In the genomic region with DNA sequence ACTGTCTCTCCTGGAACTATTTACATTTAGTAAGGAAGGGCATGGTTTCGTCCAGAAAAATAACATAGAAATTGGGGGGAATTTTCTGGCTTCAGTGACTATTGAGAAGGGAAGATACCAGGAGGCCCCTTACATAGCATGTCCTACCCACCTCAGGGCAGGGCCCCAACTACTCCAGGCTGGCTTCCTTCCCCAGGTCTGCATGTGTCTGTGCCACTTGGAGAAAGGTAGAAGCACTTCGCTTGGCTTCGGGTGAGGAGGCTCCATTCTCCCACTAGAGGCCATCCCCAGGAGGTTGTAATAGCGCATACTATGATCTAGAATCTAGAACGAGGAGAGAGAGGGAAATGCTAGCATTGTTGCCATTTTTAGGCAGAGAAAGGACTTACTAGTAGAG, we compare ENCODE assay signal across 13 cellular contexts. TPM values are rescaled to one million over a fixed set of nuclear protein-coding genes. Genes with fewer than 3 reads are reported as not detected.
DNase-seq lines count a peak whose midpoint lies in the region; ATAC-seq, FAIRE-seq and TF ChIP-seq lines count a peak whose summit lies in the region.
"Had no signal": no experiment of that assay in that cellular context is flagged by ENCODE, and none has a peak within 500 bp of the region (broad histone marks: within the 10 kb centered on the region; RNA-seq: fewer than 3 reads in every experiment).

No MANE protein-coding gene starts in this region.

- in situ Hi-C loops in K562 (cut with MboI) = no loop called here

- H2AFZ ChIP-seq in OCI-LY1 (ENCODE audit: low read length) (peak overlapping the region; percentile 67; the same call in 1 of the 2 replicates), K562 (ENCODE audit: low read depth, low read length) (peak overlapping the region; percentile 72; the same call in 1 of the 2 replicates)

- no peaks in the 10 kb centered on the region for H4K20me1 ChIP-seq in OCI-LY1 (ENCODE audit: insufficient read depth, low read length)
- H4K20me1 ChIP-seq in K562 (replicated peaks; ENCODE audit: control insufficient read depth, insufficient read depth, low read length) = no peaks in the 10 kb centered on the region
- H4K20me1 ChIP-seq: BLaER1 had no signal

- no peak overlapping the region for H3K4me3 Mint-ChIP-seq in stimulated activated naive CD8-positive, alpha-beta T cell treated with anti-CD3 and anti-CD28 coated beads, Interleukin-15, Interleukin-2, amounts not matched to agents 100 ng/mL and 50 ng/mL, for 24 hours
- H3K4me3 Mint-ChIP-seq: CD14-positive monocyte had no signal

- H3K9me3 Mint-ChIP-seq in stimulated activated naive CD8-positive, alpha-beta T cell treated with anti-CD3 and anti-CD28 coated beads, Interleukin-15, Interleukin-2, amounts not matched to agents 100 ng/mL and 50 ng/mL, for 24 hours = no peaks in the 10 kb centered on the region
- H3K9me3 Mint-ChIP-seq: CD14-positive monocyte; CD4-positive, alpha-beta memory T cell had no signal

- H3K27ac Mint-ChIP-seq in stimulated activated naive CD8-positive, alpha-beta T cell treated with anti-CD3 and anti-CD28 coated beads, Interleukin-15, Interleukin-2, amounts not matched to agents 100 ng/mL and 50 ng/mL, for 24 hours = peak overlapping the region; percentile 36
- H3K27ac Mint-ChIP-seq: CD14-positive monocyte; CD4-positive, alpha-beta memory T cell had no signal

- CTCF ChIA-PET in K562 (lab: Yijun Ruan, JAX; ENCODE audit: low intra/inter-chr PET ratio) = interaction anchor here (0.6 to 1.1 kb wide), 2 partner anchors 9 to 279 kb away, joined by 3 read pairs; no protein-coding TSS in a partner anchor

- H3K4me1 ChIP-seq in OCI-LY1 (ENCODE audit: insufficient read depth, low read length, severe bottlenecking) (peaks cover 14% of the 10 kb centered on the region), K562 (replicated peaks in 1 of 2; ENCODE audit: control insufficient read depth in 2 of 2, insufficient read depth in 2 of 2, low read length in 2 of 2) (peaks cover 0 to 3% of the 10 kb centered on the region in 2 experiments; a peak in 1 of 5 replicates)
- H3K4me1 ChIP-seq: BLaER1 had no signal

- TF ChIP-seq EP300 in K562 (IDR thresholded peaks at IDR 0.05; ENCODE audit: low read length) = no peak

- H3F3A ChIP-seq in OCI-LY1 (ENCODE audit: insufficient read depth, low read length) = no peaks in the 10 kb centered on the region

- H3K4me2 ChIP-seq in OCI-LY1 (ENCODE audit: low read length) (no peak overlapping the region), K562 (ENCODE audit: insufficient read depth, low read length) (no peak overlapping the region)
- H3K4me2 ChIP-seq: BLaER1 had no signal

- intact Hi-C loops in K562 (cut with micrococcal nuclease) = loop anchor here (1.0 to 10.0 kb wide), 5 partner anchors 112 to 280 kb away; no protein-coding TSS in a partner anchor

- H3K27ac ChIP-seq in OCI-LY1 (ENCODE audit: low read depth, low read length, poor library complexity, severe bottlenecking) (peak overlapping the region; percentile 9), K562 (ENCODE audit: extremely low read depth, low read depth, low read length) (no peak overlapping the region)
- H3K27ac ChIP-seq: BLaER1, GM23248 had no signal

- H3K79me2 ChIP-seq in OCI-LY1 (ENCODE audit: insufficient read depth, low read length) = no peaks in the 10 kb centered on the region
- H3K79me2 ChIP-seq in K562 (ENCODE audit: control insufficient read depth, insufficient read depth, low read length) = no peaks in the 10 kb centered on the region

- no peaks in the 10 kb centered on the region for H3K36me3 ChIP-seq in OCI-LY1 (ENCODE audit: insufficient read depth, low read length)
- no peaks in the 10 kb centered on the region for H3K36me3 ChIP-seq in K562 (ENCODE audit: control insufficient read depth, insufficient read depth, low read length)
- H3K36me3 ChIP-seq: BLaER1 had no signal

- no peaks in the 10 kb centered on the region for H3K9me2 ChIP-seq in OCI-LY1 (ENCODE audit: low read depth, low read length)

- H3K9me1 ChIP-seq in K562 (ENCODE audit: control insufficient read depth, insufficient read depth, low read length) = no peaks in the 10 kb centered on the region

- peak in 1 of 2 experiments; percentile 7; a peak in 1 of 4 replicates for TF ChIP-seq RAD21 in K562 (CRISPR knock-in tag; conservative IDR thresholded peaks at IDR 0.05 in 1 of 2, IDR thresholded peaks at IDR 0.05 in 1 of 2)

- WGBS in K562 (ENCODE audit: insufficient coverage, low coverage, missing lambda C conversion rate) = 26% methylated on average over 5 of the region's 5 CpGs

- no peaks in the 10 kb centered on the region for H3K36me3 Mint-ChIP-seq in stimulated activated naive CD8-positive, alpha-beta T cell treated with anti-CD3 and anti-CD28 coated beads, Interleukin-15, Interleukin-2, amounts not matched to agents 100 ng/mL and 50 ng/mL, for 24 hours (ENCODE audit: low read depth)
- H3K36me3 Mint-ChIP-seq: CD14-positive monocyte; CD4-positive, alpha-beta memory T cell had no signal

- FAIRE-seq in K562 (lab: Jason Lieb, UNC) = no peak

- no peak for ATAC-seq in stimulated activated naive CD8-positive, alpha-beta T cell treated with anti-CD3 and anti-CD28 coated beads, Interleukin-15, Interleukin-2, amounts not matched to agents 100 U/mL and 50 U/mL, for 24 hours
- ATAC-seq in K562 (peak; percentile 55), GM21367 (IDR thresholded peaks at IDR 0.05; ENCODE audit: unreplicated experiment) (no peak)

- POLR2A ChIA-PET in K562 (lab: Yijun Ruan, JAX) = interaction anchor here (0.6 to 0.7 kb wide), 3 partner anchors 258 to 1475 kb away, joined by 3 read pairs; no protein-coding TSS in a partner anchor

- no peak for DNase-seq in stimulated activated naive CD8-positive, alpha-beta T cell treated with anti-CD3 and anti-CD28 coated beads, Interleukin-15, Interleukin-2, amounts not matched to agents 100 U/mL and 50 U/mL, for 24 hours
- no peak for DNase-seq in K562 (ENCODE audit: extremely low read depth in 1 of 4, low spot score in 3 of 4)
- DNase-seq in central memory CD4-positive, alpha-beta T cell = no peak
- DNase-seq: DMS79 treated with DMSO at 0.1 percent for 48 hours, GF-D8 had no signal

- H3K9me3 ChIP-seq in OCI-LY1 (ENCODE audit: low read length) (no peaks in the 10 kb centered on the region), K562 (replicated peaks; ENCODE audit: control insufficient read depth, insufficient read depth, low read depth, low read length) (no peaks in the 10 kb centered on the region)
- H3K9me3 ChIP-seq: BLaER1 had no signal

- H3K4me1 Mint-ChIP-seq in stimulated activated naive CD8-positive, alpha-beta T cell treated with anti-CD3 and anti-CD28 coated beads, Interleukin-15, Interleukin-2, amounts not matched to agents 100 ng/mL and 50 ng/mL, for 24 hours (ENCODE audit: low read depth) = no peaks in the 10 kb centered on the region

- no peak for TF ChIP-seq POLR2A in K562 (conservative IDR thresholded peaks at IDR 0.05)

- no peak overlapping the region for H3K9ac ChIP-seq in OCI-LY1 (ENCODE audit: low read length)
- H3K9ac ChIP-seq in K562 (ENCODE audit: insufficient read depth in 1 of 2, low read depth in 2 of 2, low read length in 2 of 2) = no peak overlapping the region
- H3K9ac ChIP-seq: BLaER1, GM23248 had no signal

- no peak overlapping the region for H3K4me3 ChIP-seq in OCI-LY1 (ENCODE audit: low read depth, low read length, poor library complexity, severe bottlenecking)
- H3K4me3 ChIP-seq in K562 = no peak overlapping the region
- H3K4me3 ChIP-seq: BLaER1, GM23248 had no signal

- H3K27me3 Mint-ChIP-seq in stimulated activated naive CD8-positive, alpha-beta T cell treated with anti-CD3 and anti-CD28 coated beads, Interleukin-15, Interleukin-2, amounts not matched to agents 100 ng/mL and 50 ng/mL, for 24 hours = no peaks in the 10 kb centered on the region

- TF ChIP-seq CTCF in OCI-LY1 (IDR thresholded peaks at IDR 0.05; ENCODE audit: low read length) = no peak
- no peak for TF ChIP-seq CTCF in K562 (IDR thresholded peaks at IDR 0.05 in 2 of 3, conservative IDR thresholded peaks at IDR 0.05 in 1 of 3; ENCODE audit: insufficient read depth in 2 of 3, low read depth in 1 of 3, low read length in 3 of 3)

- no TSS peak for BruUV-seq in K562 (replicated peaks; lab: Mats Ljungman, UMichigan)

- H3K27me3 ChIP-seq in OCI-LY1 (ENCODE audit: insufficient read depth, low read length) (no peaks in the 10 kb centered on the region), K562 (ENCODE audit: control insufficient read depth in 2 of 2, insufficient read depth in 2 of 2, low read length in 2 of 2) (0 out of 5 replicates have a peak, but pooled peaks cover 0 to 4% of the 10 kb centered on the region in 2 experiments)
- H3K27me3 ChIP-seq: BLaER1 had no signal

TF ChIP-seq in K562, 482 proteins besides CTCF, POLR2A, EP300 and RAD21:
- TF ChIP-seq POLR2AphosphoS5 (IDR thresholded peaks at IDR 0.05; ENCODE audit: control insufficient read depth, insufficient read depth, low read depth, low read length) (no peak), HNRNPH1 (optimal IDR thresholded peaks at IDR 0.05; ENCODE audit: low read depth, low read length) (no peak), HMG20B (CRISPR knock-in tag; IDR thresholded peaks at IDR 0.05) (no peak), TAF15 (IDR thresholded peaks at IDR 0.05; ENCODE audit: low read depth, low read length) (no peak), GTF2E2 (tag; IDR thresholded peaks at IDR 0.05) (no peak), MTA3 (IDR thresholded peaks at IDR 0.05; ENCODE audit: borderline replicate concordance) (no peak), NFYB (IDR thresholded peaks at IDR 0.05; ENCODE audit: extremely low read depth, insufficient read length) (no peak), NONO (IDR thresholded peaks at IDR 0.05; ENCODE audit: low read depth in 2 of 2, low read length in 1 of 2) (no peak)

RNA-seq across cellular contexts. Expression of a gene that starts 14.7 kb away (rescaled TPM):
- 0.56 and 0.60 TPM in 2 replicates for total RNA-seq in K562 (2011; cell fraction: chromatin; rRNA removed; ENCODE audit: low replicate concordance)
- total RNA-seq in K562 (2011; cell fraction: nucleolus; rRNA removed) = 0.17 and 0.53 TPM in 2 replicates
- 1.3 TPM in 1 of 2 replicates, not detected in the other for total RNA-seq in K562 (2011; cell fraction: nucleoplasm; rRNA removed)
- 0.18 and 0.24 TPM in 2 replicates for total RNA-seq in K562 (2014; rRNA removed)
- total RNA-seq in K562 (2014; rRNA removed; fragmentation: Illumina TruSeq; extraction: Trizol) = 0.18 and 0.22 TPM in 2 replicates
- total RNA-seq in K562 (2015; rRNA removed; fragmentation: Illumina TruSeq; extraction: Trizol) = 0.26 and 0.33 TPM in 2 replicates
- total RNA-seq in K562 (2021) = 0.13 TPM in 2 replicates
- 0.15 and 0.21 TPM in 2 replicates for polyA plus RNA-seq in K562 (2011; rRNA removed)
- polyA plus RNA-seq in K562 (2011; cell fraction: cytosol; rRNA removed) = 0.01 and 0.09 TPM in 2 replicates
- 0.43 and 0.46 TPM in 2 replicates for polyA plus RNA-seq in K562 (2011; cell fraction: nucleus; rRNA removed)
- 0.10 and 0.33 TPM in 2 replicates for polyA plus RNA-seq in K562 (2012)
- 0.18 and 0.21 TPM in 2 replicates for polyA plus RNA-seq in K562 (2014; fragmentation: Illumina TruSeq; extraction: Trizol)
- under 1 TPM; 0.04 TPM for polyA plus RNA-seq in K562 (2014; fragmentation: Nextera tagmentation; extraction: Ambion mirVana)
- 0.07 and 0.16 TPM in 2 replicates for polyA plus RNA-seq in K562 (2014; rRNA removed)
- 0.42 and 1.2 TPM in 2 replicates for polyA minus RNA-seq in K562 (2011; rRNA and poly(A)+ RNA removed)
- polyA minus RNA-seq in K562 (2011; cell fraction: cytosol; rRNA and poly(A)+ RNA removed) = not detected in 2 replicates
- 0.33 and 1.3 TPM in 2 replicates for polyA minus RNA-seq in K562 (2011; cell fraction: nucleus; rRNA and poly(A)+ RNA removed)
- total RNA-seq: GM23248, HT-29 had no signal
- polyA plus RNA-seq: CD14-positive monocyte; CD4-positive, alpha-beta memory T cell had no signal
